ENCODE assay signal across 20 cellular contexts in genomic region chr9:98641675-98642074, GRCh38.
"Had no signal": no experiment of that assay in that cellular context is flagged by ENCODE, and none has a peak within 500 bp of the region (broad histone marks: within the 10 kb centered on the region; RNA-seq: fewer than 3 reads in every experiment).

No MANE protein-coding gene starts in this region.

- H3K4me2 ChIP-seq: SK-N-SH had no signal

- H3K27ac ChIP-seq: RWPE1 had no signal

- H3K9me3 ChIP-seq: SK-N-SH had no signal

- DNase-seq: KBM-7, MV-4-11, NCI-H1048, NCI-H1105, NCI-H1417, NCI-H1436 treated with DMSO at 0.1 percent for 48 hours, NCI-H1694, NCI-H187 treated with DMSO at 0.1 percent for 48 hours, NCI-H2029 treated with DMSO at 0.1 percent for 48 hours, NCI-H2171, NCI-H226, NCI-H446, NCI-H510A, NCI-H524 treated with DMSO at 0.1 percent for 48 hours, NCI-H69, NCI-H774, SHP77, SK-N-SH, SW 1271 had no signal

- H3K9ac ChIP-seq: SK-N-SH had no signal
